ENCODE assay signal across 1 cellular context in genomic region chr20:63270606-63271325, GRCh38.
TF ChIP-seq lines count a peak whose summit lies in the region.

No MANE protein-coding gene starts in this region.

TF ChIP-seq in A549, 52 proteins besides CTCF, POLR2A, EP300 and RAD21:
- TF ChIP-seq RARB (CRISPR knock-in tag; IDR thresholded peaks at IDR 0.05) (no peak), TP53 (CRISPR knock-in tag; IDR thresholded peaks at IDR 0.05) (no peak), NFE2L2 (conservative IDR thresholded peaks at IDR 0.05; ENCODE audit: low read length) (no peak), ZFP36 (IDR thresholded peaks at IDR 0.05; ENCODE audit: borderline replicate concordance, partially characterized antibody) (peak; percentile 80), KDM1A (IDR thresholded peaks at IDR 0.05; ENCODE audit: low read depth) (no peak), MAZ (IDR thresholded peaks at IDR 0.05; ENCODE audit: borderline replicate concordance, low read depth, low read length) (no peak)
